In genomic region chr3:29694783-29695182, GRCh38 we compare ENCODE assay signal across 10 cellular contexts.
DNase-seq lines count a peak whose midpoint lies in the region; ATAC-seq, FAIRE-seq and TF ChIP-seq lines count a peak whose summit lies in the region.
"Had no signal": no experiment of that assay in that cellular context is flagged by ENCODE, and none has a peak within 500 bp of the region (broad histone marks: within the 10 kb centered on the region; RNA-seq: fewer than 3 reads in every experiment).

No MANE protein-coding gene starts in this region.

- peak overlapping the region; percentile 79 to 81 for H3K27ac ChIP-seq in tibial artery
- H3K27ac ChIP-seq: HL-60 had no signal

- H3K36me3 ChIP-seq in bronchial epithelial cell (ENCODE audit: control insufficient read depth, insufficient read depth, low read length) (no peaks in the 10 kb centered on the region), tibial artery (no peaks in the 10 kb centered on the region)

- no peak overlapping the region for H3K4me3 Mint-ChIP-seq in activated T-helper 1 cell treated with anti-CD3 and anti-CD28 coated beads, Interleukin-12 subunit alpha, Interleukin-12 subunit beta, Interleukin-2, Interleukin-4 antibody, amounts not matched to agents 30 ng/mL and 10 ng/mL and 1 ng/mL, durations not matched to agents 14 hours and 24 hours and 36 hours
- H3K4me3 Mint-ChIP-seq: activated naive CD8-positive, alpha-beta T cell treated with anti-CD3 and anti-CD28 coated beads for 36 hours had no signal

- no peak overlapping the region for H3K27ac Mint-ChIP-seq in activated T-helper 1 cell treated with anti-CD3 and anti-CD28 coated beads, Interleukin-12 subunit alpha, Interleukin-12 subunit beta, Interleukin-2, Interleukin-4 antibody, amounts not matched to agents 30 ng/mL and 10 ng/mL and 1 ng/mL, durations not matched to agents 14 hours and 24 hours and 36 hours
- H3K27ac Mint-ChIP-seq: activated naive CD8-positive, alpha-beta T cell treated with anti-CD3 and anti-CD28 coated beads for 36 hours had no signal

- DNase-seq in HTR-8/SVneo (ENCODE audit: insufficient read length, low spot score) = peak; percentile 64
- DNase-seq in bronchial epithelial cell (ENCODE audit: low read depth) = peak; percentile 94
- DNase-seq in kidney glomerular epithelial cell (lab: John Stamatoyannopoulos, UW) = peak; percentile 92
- no peak for DNase-seq in tibial artery
- no peak for DNase-seq in cortex of kidney (lab: John Stamatoyannopoulos, UW)
- no peak for DNase-seq in NCI-H1436 treated with DMSO at 0.1 percent for 48 hours (lab: John Stamatoyannopoulos, UW)
- no peak for DNase-seq in activated T-helper 1 cell treated with anti-CD3 and anti-CD28 coated beads, Interleukin-12 subunit alpha, Interleukin-12 subunit beta, Interleukin-2, Interleukin-4 antibody, amounts not matched to agents 30 ng/mL and 10 ng/mL and 1 ng/mL, durations not matched to agents 14 hours and 24 hours and 36 hours (ENCODE audit: low spot score)
- DNase-seq: activated naive CD8-positive, alpha-beta T cell treated with anti-CD3 and anti-CD28 coated beads for 36 hours had no signal

- H3K27me3 ChIP-seq in bronchial epithelial cell (ENCODE audit: control insufficient read depth, insufficient read depth, low read length) = no peaks in the 10 kb centered on the region
- no peaks in the 10 kb centered on the region for H3K27me3 ChIP-seq in tibial artery

- H3K27me3 Mint-ChIP-seq in activated T-helper 1 cell treated with anti-CD3 and anti-CD28 coated beads, Interleukin-12 subunit alpha, Interleukin-12 subunit beta, Interleukin-2, Interleukin-4 antibody, amounts not matched to agents 30 ng/mL and 10 ng/mL and 1 ng/mL, durations not matched to agents 14 hours and 24 hours and 36 hours (ENCODE audit: insufficient read depth) = peaks cover 15% of the 10 kb centered on the region

- no peak for ATAC-seq in GM18511 (IDR thresholded peaks at IDR 0.05; ENCODE audit: unreplicated experiment)

- FAIRE-seq in HTR-8/SVneo (lab: Jason Lieb, UNC) (peak; percentile 75), bronchial epithelial cell (lab: Jason Lieb, UNC) (no peak)

- no peaks in the 10 kb centered on the region for H3K9me3 ChIP-seq in tibial artery

- intact Hi-C loops in tibial artery (cut with DNase I; ENCODE audit: low total_unique reads) = no loop called here
- intact Hi-C loops in activated T-helper 1 cell treated with anti-CD3 and anti-CD28 coated beads, Interleukin-12 subunit alpha, Interleukin-12 subunit beta, Interleukin-2, Interleukin-4 antibody, amounts not matched to agents 30 ng/mL and 10 ng/mL and 1 ng/mL, durations not matched to agents 14 hours and 24 hours and 36 hours (cut with micrococcal nuclease) = no loop called here

- H3K36me3 Mint-ChIP-seq in activated T-helper 1 cell treated with anti-CD3 and anti-CD28 coated beads, Interleukin-12 subunit alpha, Interleukin-12 subunit beta, Interleukin-2, Interleukin-4 antibody, amounts not matched to agents 30 ng/mL and 10 ng/mL and 1 ng/mL, durations not matched to agents 14 hours and 24 hours and 36 hours (ENCODE audit: low read depth) = no peaks in the 10 kb centered on the region
- H3K36me3 Mint-ChIP-seq: activated naive CD8-positive, alpha-beta T cell treated with anti-CD3 and anti-CD28 coated beads for 36 hours had no signal

- H3K4me1 ChIP-seq in tibial artery = peaks cover 0 to 68% (median 30%) of the 10 kb centered on the region in 4 donors

- H3K4me3 ChIP-seq in bronchial epithelial cell (ENCODE audit: low read depth, low read length) (no peak overlapping the region), tibial artery (peak overlapping the region in 1 of 2 donors; percentile 6)

- no peaks in the 10 kb centered on the region for H3K9me3 Mint-ChIP-seq in activated T-helper 1 cell treated with anti-CD3 and anti-CD28 coated beads, Interleukin-12 subunit alpha, Interleukin-12 subunit beta, Interleukin-2, Interleukin-4 antibody, amounts not matched to agents 30 ng/mL and 10 ng/mL and 1 ng/mL, durations not matched to agents 14 hours and 24 hours and 36 hours
- H3K9me3 Mint-ChIP-seq: activated naive CD8-positive, alpha-beta T cell treated with anti-CD3 and anti-CD28 coated beads for 36 hours had no signal

- H3K4me1 Mint-ChIP-seq in activated T-helper 1 cell treated with anti-CD3 and anti-CD28 coated beads, Interleukin-12 subunit alpha, Interleukin-12 subunit beta, Interleukin-2, Interleukin-4 antibody, amounts not matched to agents 30 ng/mL and 10 ng/mL and 1 ng/mL, durations not matched to agents 14 hours and 24 hours and 36 hours (ENCODE audit: low read depth) = no peaks in the 10 kb centered on the region
- H3K4me1 Mint-ChIP-seq: activated naive CD8-positive, alpha-beta T cell treated with anti-CD3 and anti-CD28 coated beads for 36 hours had no signal

- TF ChIP-seq CTCF in bronchial epithelial cell (IDR thresholded peaks at IDR 0.05; ENCODE audit: insufficient read depth, low read length, severe bottlenecking) = no peak
- no peak for TF ChIP-seq CTCF in tibial artery (IDR thresholded peaks at IDR 0.05)

Comparison
In these comparisons a context has a peak if more than half of its experiments do, and no peak if none do; other contexts are left out.
1. DNase-seq: peak in HTR-8/SVneo (single experiment), bronchial epithelial cell (single experiment) and kidney glomerular epithelial cell (single experiment); none in tibial artery (0 of 2), cortex of kidney (single experiment), NCI-H1436 treated with DMSO at 0.1 percent for 48 hours (single experiment) and activated T-helper 1 cell treated with anti-CD3 and anti-CD28 coated beads, Interleukin-12 subunit alpha, Interleukin-12 subunit beta, Interleukin-2, Interleukin-4 antibody, amounts not matched to agents 30 ng/mL and 10 ng/mL and 1 ng/mL, durations not matched to agents 14 hours and 24 hours and 36 hours (single experiment).